8 cellular contexts compared by ENCODE assay signal in genomic region chr19:40090256-40091204, GRCh38. TPM values are rescaled to one million over a fixed set of nuclear protein-coding genes. Genes with fewer than 3 reads are reported as not detected.
DNase-seq lines count a peak whose midpoint lies in the region; ATAC-seq and TF ChIP-seq lines count a peak whose summit lies in the region.

ZNF780A (minus strand) TSS chr19:40090943; CDS start chr19:40084753, 6,190 bp downstream.

- TF ChIP-seq CTCF in GM06990 (IDR thresholded peaks at IDR 0.05; ENCODE audit: insufficient read depth, low read length, poor library complexity, severe bottlenecking) (no peak), ascending aorta (IDR thresholded peaks at IDR 0.05) (no peak), psoas muscle (IDR thresholded peaks at IDR 0.05) (no peak)

- DNase-seq in GM06990 (ENCODE audit: extremely low read depth, insufficient read length) (peak; percentile 83), NCI-H1694 treated with DMSO at 0.1 percent for 48 hours (lab: John Stamatoyannopoulos, UW) (peak; percentile 57), T-helper 22 cell (ENCODE audit: low read depth) (peak; percentile 55), ascending aorta (ENCODE audit: low spot score in 2 of 2) (peak in 1 of 2 donors; percentile 83), right cardiac atrium (peak; percentile 82 to 91 (median 90)), psoas muscle (peak; percentile 77 to 87), ureter (ENCODE audit: low spot score) (peak; percentile 79)

- intact Hi-C loops in ascending aorta (cut with DNase I) (loop anchor here (5.0 kb wide), 1 partner anchor 93 kb away; the partner anchor contains the start of gene ZNF546), right cardiac atrium (cut with DNase I) (no loop called here), psoas muscle (cut with DNase I) (no loop called here)

- H3K9me3 ChIP-seq in ascending aorta (no peaks in the 10 kb centered on the region), right cardiac atrium (ENCODE audit: control insufficient read depth, low read length) (no peaks in the 10 kb centered on the region), psoas muscle (no peaks in the 10 kb centered on the region)

- H3K36me3 ChIP-seq in GM06990 (ENCODE audit: control insufficient read depth, insufficient read depth, low read length) (no peaks in the 10 kb centered on the region), ascending aorta (no peaks in the 10 kb centered on the region), psoas muscle (ENCODE audit: insufficient read depth in 1 of 2, low read depth in 1 of 2) (no peaks in the 10 kb centered on the region)

- H3K27me3 ChIP-seq in GM06990 (replicated peaks; ENCODE audit: control insufficient read depth, insufficient read depth, low read length): no peaks in the 10 kb centered on the region
- H3K27me3 ChIP-seq in ascending aorta: no peaks in the 10 kb centered on the region
- H3K27me3 ChIP-seq in right cardiac atrium (ENCODE audit: control insufficient read depth, insufficient read depth): no peaks in the 10 kb centered on the region
- no peaks in the 10 kb centered on the region for H3K27me3 ChIP-seq in psoas muscle (ENCODE audit: insufficient read depth in 3 of 3, low read length in 2 of 3)

- H3K4me1 ChIP-seq in ascending aorta (peaks cover 0 to 5% of the 10 kb centered on the region in 2 donors), right cardiac atrium (ENCODE audit: control insufficient read depth, insufficient read depth, low read length) (peaks cover 2% of the 10 kb centered on the region), psoas muscle (peaks cover 8% of the 10 kb centered on the region)

- H3K27ac ChIP-seq in ascending aorta: peak within 1 kb of the TSS; percentile 90 to 94
- peak within 1 kb of the TSS; percentile 76 for H3K27ac ChIP-seq in right cardiac atrium (ENCODE audit: low read length)
- H3K27ac ChIP-seq in psoas muscle: peak within 1 kb of the TSS; percentile 95

- H3K4me3 ChIP-seq in GM06990 (replicated peaks; ENCODE audit: low read depth, low read length): peak within 1 kb of the TSS; percentile 84
- peak within 1 kb of the TSS; percentile 78 to 90 for H3K4me3 ChIP-seq in ascending aorta
- H3K4me3 ChIP-seq in right cardiac atrium (ENCODE audit: low read length): peak within 1 kb of the TSS; percentile 70
- H3K4me3 ChIP-seq in psoas muscle: peak within 1 kb of the TSS; percentile 92

- ATAC-seq in HG02678 (IDR thresholded peaks at IDR 0.05; ENCODE audit: unreplicated experiment) (peak; percentile 79), right cardiac atrium (peak; percentile 98), psoas muscle (peak; percentile 92 to 99 (median 97))

- under 1% methylated on average over 46 of the region's 46 CpGs for WGBS in right cardiac atrium
- 0 to 1% (median 1%) methylated on average over 44 to 46 of the region's 46 CpGs for WGBS in psoas muscle, 3 donors

RNA-seq across cellular contexts. Expression of gene ZNF780A, which starts in this region (rescaled TPM):
- 0.32 TPM for total RNA-seq in ascending aorta
- total RNA-seq in right cardiac atrium: 10 to 100 TPM; 12.1 to 18.5 (median 13.8) TPM
- polyA plus RNA-seq in right cardiac atrium: 10.2 TPM
- total RNA-seq in psoas muscle: 1 to 10 TPM; 4.3 to 9.7 (median 5.2) TPM
- polyA plus RNA-seq in psoas muscle: 10 to 100 TPM in 1 of 3 donors, 1 to 10 TPM in 2; 4.2 to 11.8 (median 6.0) TPM
- 31.3 TPM for total RNA-seq in ureter
